ENCODE assay signal across 8 cellular contexts in genomic region chr11:43360361-43361032, GRCh38. TPM values are rescaled to one million over a fixed set of nuclear protein-coding genes. Genes with fewer than 3 reads are reported as not detected.
DNase-seq lines count a peak whose midpoint lies in the region; ATAC-seq, FAIRE-seq and TF ChIP-seq lines count a peak whose summit lies in the region.
"Had no signal": no experiment of that assay in that cellular context is flagged by ENCODE, and none has a peak within 500 bp of the region (broad histone marks: within the 10 kb centered on the region; RNA-seq: fewer than 3 reads in every experiment).

No MANE protein-coding gene starts in this region.

- no peak overlapping the region for H2AFZ ChIP-seq in neuron (ENCODE audit: low read depth, low read length)

- H3K4me3 ChIP-seq in GM12875 (ENCODE audit: low read depth, low read length) (peak overlapping the region; percentile 99), neuron (ENCODE audit: low read length) (peak overlapping the region; percentile 80), vagina (no peak overlapping the region)

- no peak for TF ChIP-seq POLR2A in vagina (IDR thresholded peaks at IDR 0.05)
- TF ChIP-seq POLR2A in GM12891 (IDR thresholded peaks at IDR 0.05; ENCODE audit: low read depth, low read length) = no peak

- DNase-seq in NCI-H82 treated with DMSO at 0.1 percent for 48 hours (lab: John Stamatoyannopoulos, UW; ENCODE audit: unreplicated experiment) = peak; percentile 38
- no peak for DNase-seq in vagina (ENCODE audit: extremely low spot score in 2 of 2)
- no peak for DNase-seq in GM12891 (ENCODE audit: insufficient read length, low spot score)

- ATAC-seq in HG03521 (IDR thresholded peaks at IDR 0.05; ENCODE audit: unreplicated experiment) = no peak

- H3K36me3 Mint-ChIP-seq in dendritic cell treated with granulocyte-macrophage colony-stimulating factor and Interleukin-4, amounts not matched to agents 40 ng/mL and 50 ng/mL, for 4 days (ENCODE audit: low read depth) = peaks cover 24% of the 10 kb centered on the region

- H3K27ac Mint-ChIP-seq in dendritic cell treated with granulocyte-macrophage colony-stimulating factor and Interleukin-4, amounts not matched to agents 40 ng/mL and 50 ng/mL, for 4 days = peak overlapping the region; percentile 98

- H3K4me1 Mint-ChIP-seq in dendritic cell treated with granulocyte-macrophage colony-stimulating factor and Interleukin-4, amounts not matched to agents 40 ng/mL and 50 ng/mL, for 4 days (ENCODE audit: low read depth) = peaks cover 32% of the 10 kb centered on the region

- H3K36me3 ChIP-seq in neuron (ENCODE audit: insufficient read depth, low read length) (peaks cover 8% of the 10 kb centered on the region), vagina (no peaks in the 10 kb centered on the region)

- no peak overlapping the region for H3K27ac ChIP-seq in vagina

- peak overlapping the region; percentile 98 for H3K4me3 Mint-ChIP-seq in dendritic cell treated with granulocyte-macrophage colony-stimulating factor and Interleukin-4, amounts not matched to agents 40 ng/mL and 50 ng/mL, for 4 days

- H3K9me3 Mint-ChIP-seq in dendritic cell treated with granulocyte-macrophage colony-stimulating factor and Interleukin-4, amounts not matched to agents 40 ng/mL and 50 ng/mL, for 4 days = no peaks in the 10 kb centered on the region

- no peaks in the 10 kb centered on the region for H3K27me3 ChIP-seq in neuron (ENCODE audit: insufficient read depth, low read length)
- H3K27me3 ChIP-seq in vagina = no peaks in the 10 kb centered on the region

- no peak for FAIRE-seq in GM12891 (lab: Jason Lieb, UNC)
- FAIRE-seq: bronchial epithelial cell had no signal

- H3K9me3 ChIP-seq in neuron (ENCODE audit: low read length) (peaks cover 1% of the 10 kb centered on the region), vagina (no peaks in the 10 kb centered on the region)

- TF ChIP-seq CTCF in GM12875 (IDR thresholded peaks at IDR 0.05; ENCODE audit: borderline replicate concordance, insufficient read depth, low read depth, low read length) = no peak
- no peak for TF ChIP-seq CTCF in vagina (IDR thresholded peaks at IDR 0.05)

- H3K4me1 ChIP-seq in neuron (ENCODE audit: insufficient read depth, low read length) = peaks cover 26% of the 10 kb centered on the region
- peaks cover 31% of the 10 kb centered on the region for H3K4me1 ChIP-seq in vagina

- H3K27me3 Mint-ChIP-seq in dendritic cell treated with granulocyte-macrophage colony-stimulating factor and Interleukin-4, amounts not matched to agents 40 ng/mL and 50 ng/mL, for 4 days = peaks cover 2% of the 10 kb centered on the region

- intact Hi-C loops in dendritic cell treated with granulocyte-macrophage colony-stimulating factor and Interleukin-4, amounts not matched to agents 40 ng/mL and 50 ng/mL, for 4 days (cut with micrococcal nuclease) = no loop called here
- intact Hi-C loops in vagina (cut with DNase I) = no loop called here

TF ChIP-seq in GM12891, 5 proteins besides CTCF, POLR2A, EP300 and RAD21:
- TF ChIP-seq SPI1 (IDR thresholded peaks at IDR 0.05; ENCODE audit: low read depth, low read length) = no peak
- no peak for TF ChIP-seq POU2F2 (IDR thresholded peaks at IDR 0.05; ENCODE audit: low read depth, low read length)
- no peak for TF ChIP-seq POLR2AphosphoS5 (IDR thresholded peaks at IDR 0.05; ENCODE audit: low read depth, low read length)
- no peak for TF ChIP-seq PAX5 (IDR thresholded peaks at IDR 0.05; ENCODE audit: insufficient read depth, low read length, severe bottlenecking)
- no peak for TF ChIP-seq TAF1 (IDR thresholded peaks at IDR 0.05; ENCODE audit: low read depth, low read length)

RNA-seq across cellular contexts. Expression of gene TTC17, which starts 1.8 kb away (rescaled TPM):
- 89.9 TPM for total RNA-seq in vagina
- polyA plus RNA-seq in GM12891 (2012; ENCODE audit: low read depth, missing spikeins) = 27.8 TPM

RNA-seq across cellular contexts. Expression of gene API5, which starts 48.7 kb away (rescaled TPM):
- 66.5 TPM for total RNA-seq in vagina
- 55.8 TPM for polyA plus RNA-seq in GM12891 (2012; ENCODE audit: low read depth, missing spikeins)

Comparison
In these comparisons a context has a peak if more than half of its experiments do, and no peak if none do; other contexts are left out.
1. H3K4me3 ChIP-seq: peak in GM12875 (single experiment) and neuron (single experiment); none in vagina (0 of 2).